Comparison of ENCODE assay signal across 27 cellular contexts in genomic region chr10:11740907-11741306, GRCh38. TPM values are rescaled to one million over a fixed set of nuclear protein-coding genes. Genes with fewer than 3 reads are reported as not detected.
A peak's percentile ranks its signal among the peaks of the same experiment; 100 is the strongest.
DNase-seq lines count a peak whose midpoint lies in the region; ATAC-seq and TF ChIP-seq lines count a peak whose summit lies in the region.
"Had no signal": no experiment of that assay in that cellular context is flagged by ENCODE, and none has a peak within 500 bp of the region (broad histone marks: within the 10 kb centered on the region; RNA-seq: fewer than 3 reads in every experiment).

No MANE protein-coding gene starts in this region.

- no peak for ATAC-seq in natural killer cell
- no peak for ATAC-seq in natural killer cell treated with Interleukin-12 subunit alpha and Interleukin-12 subunit beta and Interleukin-15 and Interleukin-18, amount 100 ng/mL, for 72 hours
- ATAC-seq in activated T-helper 17 cell treated with anti-CD3 and anti-CD28 coated beads, Interleukin-2, amount 50 U/mL, for 72 hours (replicated peaks) = no peak
- no peak for ATAC-seq in naive B cell (ENCODE audit: low read depth in 2 of 2)
- ATAC-seq in left lung = no peak
- no peak for ATAC-seq in GM21619 (IDR thresholded peaks at IDR 0.05; ENCODE audit: unreplicated experiment)
- ATAC-seq: K562, Panc1 had no signal

- TF ChIP-seq CTCF in natural killer cell (IDR thresholded peaks at IDR 0.05) = no peak
- TF ChIP-seq CTCF in type B pancreatic cell (conservative IDR thresholded peaks at IDR 0.05) = no peak
- no peak for TF ChIP-seq CTCF in left lung (IDR thresholded peaks at IDR 0.05)

- H3K9me3 ChIP-seq in left lung = no peaks in the 10 kb centered on the region

- DNase-seq in natural killer cell = no peak
- DNase-seq in natural killer cell treated with Interleukin-12 subunit alpha and Interleukin-12 subunit beta and Interleukin-15 and Interleukin-18, amount 100 ng/mL, for 72 hours (ENCODE audit: low spot score) = no peak
- no peak for DNase-seq in naive B cell
- DNase-seq in type B pancreatic cell (ENCODE audit: extremely low spot score, unreplicated experiment) = no peak
- DNase-seq in AML-193 (lab: John Stamatoyannopoulos, UW) = no peak
- DNase-seq in left lung = no peak
- DNase-seq: C1 segment of cervical spinal cord; CD4-positive, alpha-beta memory T cell; COR-L47; DMS79 treated with DMSO at 0.1 percent for 48 hours; GF-D8; Kasumi-1; NCI-H1092 treated with DMSO at 0.1 percent for 48 hours; NCI-H1436; NCI-H187; NCI-H2081 treated with DMSO at 0.1 percent for 48 hours; NCI-H2171; NCI-H226; NCI-H510A; NCI-H69; SHP77 had no signal

- no peaks in the 10 kb centered on the region for H3K36me3 ChIP-seq in left lung

- no peak overlapping the region for H3K27ac ChIP-seq in left lung

- H3K9me3 Mint-ChIP-seq in natural killer cell (no peaks in the 10 kb centered on the region), naive B cell (peaks cover 0 to 5% (median 0%) of the 10 kb centered on the region in 7 donors), type B pancreatic cell (peaks cover 9% of the 10 kb centered on the region)
- no peaks in the 10 kb centered on the region for H3K9me3 Mint-ChIP-seq in natural killer cell treated with Interleukin-12 subunit alpha and Interleukin-12 subunit beta and Interleukin-15 and Interleukin-18, amount 100 ng/mL, for 72 hours
- no peaks in the 10 kb centered on the region for H3K9me3 Mint-ChIP-seq in activated T-helper 17 cell treated with anti-CD3 and anti-CD28 coated beads, Interleukin-2, amount 50 U/mL, for 72 hours

- H3K4me1 Mint-ChIP-seq in natural killer cell = peaks cover 11 to 17% of the 10 kb centered on the region in 2 donors
- H3K4me1 Mint-ChIP-seq in natural killer cell treated with Interleukin-12 subunit alpha and Interleukin-12 subunit beta and Interleukin-15 and Interleukin-18, amount 100 ng/mL, for 72 hours (ENCODE audit: low read depth in 2 of 2) = peaks cover 0 to 18% of the 10 kb centered on the region in 2 donors
- H3K4me1 Mint-ChIP-seq in activated T-helper 17 cell treated with anti-CD3 and anti-CD28 coated beads, Interleukin-2, amount 50 U/mL, for 72 hours = peaks cover 8% of the 10 kb centered on the region
- peaks cover 17 to 22% (median 21%) of the 10 kb centered on the region in 3 donors for H3K4me1 Mint-ChIP-seq in naive B cell
- peaks cover 19% of the 10 kb centered on the region for H3K4me1 Mint-ChIP-seq in type B pancreatic cell (ENCODE audit: unreplicated experiment)

- H3K27ac Mint-ChIP-seq in natural killer cell (no peak overlapping the region), naive B cell (peak overlapping the region in 2 of 6 donors; percentile 14 to 53), type B pancreatic cell (peak overlapping the region; percentile 50)
- H3K27ac Mint-ChIP-seq in natural killer cell treated with Interleukin-12 subunit alpha and Interleukin-12 subunit beta and Interleukin-15 and Interleukin-18, amount 100 ng/mL, for 72 hours = no peak overlapping the region
- H3K27ac Mint-ChIP-seq in activated T-helper 17 cell treated with anti-CD3 and anti-CD28 coated beads, Interleukin-2, amount 50 U/mL, for 72 hours = no peak overlapping the region

- H3K4me3 ChIP-seq in left lung = no peak overlapping the region
- H3K4me3 ChIP-seq: K562 had no signal

- intact Hi-C loops in natural killer cell (cut with micrococcal nuclease) = no loop called here
- intact Hi-C loops in left lung (cut with DNase I) = no loop called here

- H3K27me3 Mint-ChIP-seq in natural killer cell (ENCODE audit: low read depth in 2 of 2) (peaks cover 8 to 18% of the 10 kb centered on the region in 2 donors), naive B cell (peaks cover 0 to 7% (median 5%) of the 10 kb centered on the region in 3 donors), type B pancreatic cell (peaks cover 3% of the 10 kb centered on the region)
- H3K27me3 Mint-ChIP-seq in natural killer cell treated with Interleukin-12 subunit alpha and Interleukin-12 subunit beta and Interleukin-15 and Interleukin-18, amount 100 ng/mL, for 72 hours = peaks cover 15 to 42% of the 10 kb centered on the region in 2 donors
- H3K27me3 Mint-ChIP-seq in activated T-helper 17 cell treated with anti-CD3 and anti-CD28 coated beads, Interleukin-2, amount 50 U/mL, for 72 hours = peaks cover 23% of the 10 kb centered on the region

- H3K4me1 ChIP-seq in left lung = peaks cover 10 to 22% of the 10 kb centered on the region in 2 donors

- H3K4me3 Mint-ChIP-seq in natural killer cell = peak overlapping the region; percentile 42
- H3K4me3 Mint-ChIP-seq in natural killer cell treated with Interleukin-12 subunit alpha and Interleukin-12 subunit beta and Interleukin-15 and Interleukin-18, amount 100 ng/mL, for 72 hours = no peak overlapping the region
- peak overlapping the region; percentile 23 for H3K4me3 Mint-ChIP-seq in activated T-helper 17 cell treated with anti-CD3 and anti-CD28 coated beads, Interleukin-2, amount 50 U/mL, for 72 hours
- H3K4me3 Mint-ChIP-seq in naive B cell = peak overlapping the region in 7 of 8 donors; percentile 59 to 90 (median 80)
- peak overlapping the region; percentile 70 for H3K4me3 Mint-ChIP-seq in type B pancreatic cell

- no peaks in the 10 kb centered on the region for H3K36me3 Mint-ChIP-seq in natural killer cell
- H3K36me3 Mint-ChIP-seq in natural killer cell treated with Interleukin-12 subunit alpha and Interleukin-12 subunit beta and Interleukin-15 and Interleukin-18, amount 100 ng/mL, for 72 hours = no peaks in the 10 kb centered on the region
- no peaks in the 10 kb centered on the region for H3K36me3 Mint-ChIP-seq in activated T-helper 17 cell treated with anti-CD3 and anti-CD28 coated beads, Interleukin-2, amount 50 U/mL, for 72 hours (ENCODE audit: low read depth)
- H3K36me3 Mint-ChIP-seq in naive B cell = no peaks in the 10 kb centered on the region
- H3K36me3 Mint-ChIP-seq in type B pancreatic cell = peaks cover 9% of the 10 kb centered on the region

- H3K27me3 ChIP-seq in left lung = peaks cover 0 to 16% of the 10 kb centered on the region in 2 donors

RNA-seq across cellular contexts. Expression of gene ECHDC3, which starts 1.3 kb away (rescaled TPM):
- total RNA-seq in natural killer cell = 1 to 10 TPM in 1 of 3 donors, under 1 TPM in 1, not detected in 1; 0.38 to 4.8 TPM
- 1 to 10 TPM; 1.3 to 2.0 TPM for total RNA-seq in natural killer cell treated with Interleukin-12 subunit alpha and Interleukin-12 subunit beta and Interleukin-15 and Interleukin-18, amount 100 ng/mL, for 72 hours
- 1 to 10 TPM in 1 of 2 donors, not detected in 1; 1.5 TPM for total RNA-seq in activated T-helper 17 cell treated with anti-CD3 and anti-CD28 coated beads, Interleukin-2, amount 50 U/mL, for 72 hours
- polyA plus RNA-seq in naive B cell (ENCODE audit: low read depth in 6 of 6) = 1 to 10 TPM; 1.1 to 2.8 (median 2.0) TPM
- total RNA-seq in type B pancreatic cell (ENCODE audit: low replicate concordance) = 4.0 and 6.1 TPM in 2 replicates
- total RNA-seq in left lung = 10 to 100 TPM; 24.9 to 32.6 TPM
- total RNA-seq: M059J, OCI-LY7 had no signal
